Comparison of ENCODE assay signal across 35 cellular contexts in the genomic region with DNA sequence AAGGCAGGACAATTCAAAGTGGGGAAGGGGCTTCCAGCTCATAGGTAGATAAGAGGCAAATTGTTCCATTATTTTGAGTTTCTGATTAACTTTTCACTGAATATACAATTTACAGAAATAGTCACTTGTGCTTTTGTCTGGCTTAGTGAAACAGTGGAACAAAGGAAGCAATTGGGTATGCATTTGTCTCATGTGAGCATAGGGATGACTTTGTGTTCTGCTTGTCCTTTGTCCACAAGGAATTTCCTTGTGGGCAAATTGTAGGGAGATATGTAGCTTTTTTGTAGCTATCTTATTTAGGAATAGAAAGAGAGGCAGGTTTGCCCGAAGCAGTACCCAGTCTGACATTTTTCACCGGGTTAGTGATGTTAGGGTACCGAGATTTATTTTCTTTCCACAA.
"Had no signal": no experiment of that assay in that cellular context is flagged by ENCODE, and none has a peak within 500 bp of the region (broad histone marks: within the 10 kb centered on the region; RNA-seq: fewer than 3 reads in every experiment).

No MANE protein-coding gene starts in this region.

- H3K27me3 Mint-ChIP-seq: activated B cell treated with CpG ODN at 0.5 μM for 24 hours; activated CD4-positive, alpha-beta memory T cell treated with anti-CD3 and anti-CD28 coated beads for 36 hours; activated CD4-positive, alpha-beta T cell treated with anti-CD3 and anti-CD28 coated beads, Interleukin-2, amount 10 ng/mL, durations not matched to agents 24 days and 14 days; activated CD8-positive, alpha-beta T cell treated with anti-CD3 and anti-CD28 coated beads for 36 hours; activated naive CD8-positive, alpha-beta T cell treated with anti-CD3 and anti-CD28 coated beads for 36 hours; activated T-helper 17 cell treated with anti-CD3 and anti-CD28 coated beads, Interleukin-2, amount 50 U/mL, for 72 hours had no signal

- ATAC-seq: activated CD8-positive, alpha-beta T cell treated with anti-CD3 and anti-CD28 coated beads for 36 hours; activated naive CD4-positive, alpha-beta T cell treated with anti-CD3 and anti-CD28 coated beads, Interleukin-2, amount 50 U/mL, for 72 hours; activated T-cell treated with anti-CD3 and anti-CD28 coated beads, Interleukin-2, amount 50 U/mL, for 4 hours; activated T-cell treated with anti-CD3 and anti-CD28 coated beads, Interleukin-2, amount 50 U/mL, for 72 hours; activated T-helper 17 cell treated with anti-CD3 and anti-CD28 coated beads, Interleukin-2, amount 50 U/mL, for 72 hours; body of pancreas had no signal

- DNase-seq: activated B cell treated with CpG ODN at 0.5 μM for 24 hours; activated CD4-positive, alpha-beta memory T cell treated with anti-CD3 and anti-CD28 coated beads for 36 hours; activated CD4-positive, alpha-beta T cell treated with anti-CD3 and anti-CD28 coated beads for 4 hours; activated CD4-positive, alpha-beta T cell treated with anti-CD3 and anti-CD28 coated beads, Interleukin-2, amount 10 ng/mL, durations not matched to agents 24 days and 14 days; activated CD4-positive, alpha-beta T cell treated with anti-CD3 and anti-CD28 coated beads, Interleukin-2, amount 50 U/mL, for 1 hour; activated CD4-positive, alpha-beta T cell treated with anti-CD3 and anti-CD28 coated beads, Interleukin-2, amount 50 U/mL, for 4 hours; activated CD4-positive, CD25-positive, alpha-beta regulatory T cell treated with anti-CD3 and anti-CD28 coated beads, Interleukin-2, amount 50 U/mL, for 72 hours; activated CD8-positive, alpha-beta memory T cell treated with anti-CD3 and anti-CD28 coated beads, Interleukin-2, amount 50 U/mL, for 4 hours; activated CD8-positive, alpha-beta T cell treated with anti-CD3 and anti-CD28 coated beads for 36 hours; activated effector memory CD4-positive, alpha-beta T cell treated with anti-CD3 and anti-CD28 coated beads, Interleukin-2, amount 50 U/mL, for 16 hours; activated gamma-delta T cell treated with Interleukin-2 at 50 U/mL for 16 hours; activated naive CD4-positive, alpha-beta T cell; activated naive CD4-positive, alpha-beta T cell treated with anti-CD3 and anti-CD28 coated beads for 36 hours; activated naive CD4-positive, alpha-beta T cell treated with anti-CD3 and anti-CD28 coated beads, Interleukin-2, amount 50 U/mL, for 16 hours; activated naive CD8-positive, alpha-beta T cell treated with anti-CD3 and anti-CD28 coated beads for 36 hours; activated T-cell treated with anti-CD3 and anti-CD28 coated beads for 4 hours; activated T-cell treated with anti-CD3 and anti-CD28 coated beads, Interleukin-2, amount 50 U/mL, for 1 hour; activated T-cell treated with anti-CD3 and anti-CD28 coated beads, Interleukin-2, amount 50 U/mL, for 4 hours; activated T-cell treated with anti-CD3 and anti-CD28 coated beads, Interleukin-2, amount 50 U/mL, for 72 hours; adrenal gland; amniotic stem cell; aorta; body of pancreas; brain microvascular endothelial cell; central memory CD4-positive, alpha-beta T cell; T-helper 1 cell; T-helper 2 cell; T-helper 9 cell had no signal

- H3K4me3 Mint-ChIP-seq: activated B cell treated with CpG ODN at 0.5 μM for 24 hours; activated CD4-positive, alpha-beta memory T cell treated with anti-CD3 and anti-CD28 coated beads for 36 hours; activated CD4-positive, alpha-beta T cell treated with anti-CD3 and anti-CD28 coated beads, Interleukin-2, amount 10 ng/mL, durations not matched to agents 24 days and 14 days; activated CD8-positive, alpha-beta T cell treated with anti-CD3 and anti-CD28 coated beads for 36 hours; activated naive CD4-positive, alpha-beta T cell treated with anti-CD3 and anti-CD28 coated beads for 36 hours; activated naive CD8-positive, alpha-beta T cell treated with anti-CD3 and anti-CD28 coated beads for 36 hours; activated T-cell treated with anti-CD3 and anti-CD28 coated beads, Interleukin-2, amount 50 U/mL, for 4 hours; activated T-cell treated with anti-CD3 and anti-CD28 coated beads, Interleukin-2, amount 50 U/mL, for 72 hours; activated T-helper 1 cell treated with anti-CD3 and anti-CD28 coated beads, Interleukin-12 subunit alpha, Interleukin-12 subunit beta, Interleukin-2, Interleukin-4 antibody, amounts not matched to agents 30 ng/mL and 10 ng/mL and 1 ng/mL, durations not matched to agents 14 hours and 24 hours and 36 hours; activated T-helper 17 cell treated with anti-CD3 and anti-CD28 coated beads, Interleukin-2, amount 50 U/mL, for 72 hours; T-helper 1 cell treated with Interleukin-12 subunit alpha and Interleukin-12 subunit beta and Interleukin-4 antibody, amounts not matched to agents 30 μg/mL and 1 μg/mL, for 36 hours; T-helper 2 cell treated with Interferon-gamma antibody and Interleukin-4, amounts not matched to agents 5 μg/mL and 100 μg/mL, for 36 hours had no signal

- H3K27ac Mint-ChIP-seq: activated B cell treated with CpG ODN at 0.5 μM for 24 hours; activated CD4-positive, alpha-beta memory T cell treated with anti-CD3 and anti-CD28 coated beads for 36 hours; activated CD4-positive, alpha-beta T cell treated with anti-CD3 and anti-CD28 coated beads, Interleukin-2, amount 10 ng/mL, durations not matched to agents 24 days and 14 days; activated CD8-positive, alpha-beta T cell treated with anti-CD3 and anti-CD28 coated beads for 36 hours; activated naive CD4-positive, alpha-beta T cell treated with anti-CD3 and anti-CD28 coated beads for 36 hours; activated naive CD4-positive, alpha-beta T cell treated with anti-CD3 and anti-CD28 coated beads, Interleukin-2, amount 50 U/mL, for 72 hours; activated naive CD8-positive, alpha-beta T cell treated with anti-CD3 and anti-CD28 coated beads for 36 hours; activated T-cell treated with anti-CD3 and anti-CD28 coated beads, Interleukin-2, amount 50 U/mL, for 72 hours; activated T-helper 1 cell treated with anti-CD3 and anti-CD28 coated beads, Interleukin-12 subunit alpha, Interleukin-12 subunit beta, Interleukin-2, Interleukin-4 antibody, amounts not matched to agents 30 ng/mL and 10 ng/mL and 1 ng/mL, durations not matched to agents 14 hours and 24 hours and 36 hours; activated T-helper 17 cell treated with anti-CD3 and anti-CD28 coated beads, Interleukin-2, amount 50 U/mL, for 72 hours; T-helper 1 cell treated with Interleukin-12 subunit alpha and Interleukin-12 subunit beta and Interleukin-4 antibody, amounts not matched to agents 30 μg/mL and 1 μg/mL, for 36 hours; T-helper 2 cell treated with Interferon-gamma antibody and Interleukin-4, amounts not matched to agents 5 μg/mL and 100 μg/mL, for 36 hours had no signal

- H3K36me3 Mint-ChIP-seq: activated CD4-positive, alpha-beta memory T cell treated with anti-CD3 and anti-CD28 coated beads for 36 hours; activated naive CD4-positive, alpha-beta T cell treated with anti-CD3 and anti-CD28 coated beads, Interleukin-2, amount 50 U/mL, for 72 hours; activated naive CD8-positive, alpha-beta T cell treated with anti-CD3 and anti-CD28 coated beads for 36 hours had no signal

- H3K9me3 Mint-ChIP-seq: activated CD4-positive, alpha-beta memory T cell treated with anti-CD3 and anti-CD28 coated beads for 36 hours; activated naive CD8-positive, alpha-beta T cell treated with anti-CD3 and anti-CD28 coated beads for 36 hours; activated T-cell treated with anti-CD3 and anti-CD28 coated beads, Interleukin-2, amount 50 U/mL, for 72 hours; activated T-helper 1 cell treated with anti-CD3 and anti-CD28 coated beads, Interleukin-12 subunit alpha, Interleukin-12 subunit beta, Interleukin-2, Interleukin-4 antibody, amounts not matched to agents 30 ng/mL and 10 ng/mL and 1 ng/mL, durations not matched to agents 14 hours and 24 hours and 36 hours; activated T-helper 17 cell treated with anti-CD3 and anti-CD28 coated beads, Interleukin-2, amount 50 U/mL, for 72 hours had no signal

- H3K4me1 Mint-ChIP-seq: activated B cell treated with CpG ODN at 0.5 μM for 24 hours; activated CD4-positive, alpha-beta T cell treated with anti-CD3 and anti-CD28 coated beads, Interleukin-2, amount 10 ng/mL, durations not matched to agents 24 days and 14 days; activated naive CD8-positive, alpha-beta T cell treated with anti-CD3 and anti-CD28 coated beads for 36 hours; activated T-helper 17 cell treated with anti-CD3 and anti-CD28 coated beads, Interleukin-2, amount 50 U/mL, for 72 hours had no signal

- FAIRE-seq: astrocyte, TTC549 had no signal
